Comparison of ENCODE assay signal across 8 cellular contexts in the genomic region with DNA sequence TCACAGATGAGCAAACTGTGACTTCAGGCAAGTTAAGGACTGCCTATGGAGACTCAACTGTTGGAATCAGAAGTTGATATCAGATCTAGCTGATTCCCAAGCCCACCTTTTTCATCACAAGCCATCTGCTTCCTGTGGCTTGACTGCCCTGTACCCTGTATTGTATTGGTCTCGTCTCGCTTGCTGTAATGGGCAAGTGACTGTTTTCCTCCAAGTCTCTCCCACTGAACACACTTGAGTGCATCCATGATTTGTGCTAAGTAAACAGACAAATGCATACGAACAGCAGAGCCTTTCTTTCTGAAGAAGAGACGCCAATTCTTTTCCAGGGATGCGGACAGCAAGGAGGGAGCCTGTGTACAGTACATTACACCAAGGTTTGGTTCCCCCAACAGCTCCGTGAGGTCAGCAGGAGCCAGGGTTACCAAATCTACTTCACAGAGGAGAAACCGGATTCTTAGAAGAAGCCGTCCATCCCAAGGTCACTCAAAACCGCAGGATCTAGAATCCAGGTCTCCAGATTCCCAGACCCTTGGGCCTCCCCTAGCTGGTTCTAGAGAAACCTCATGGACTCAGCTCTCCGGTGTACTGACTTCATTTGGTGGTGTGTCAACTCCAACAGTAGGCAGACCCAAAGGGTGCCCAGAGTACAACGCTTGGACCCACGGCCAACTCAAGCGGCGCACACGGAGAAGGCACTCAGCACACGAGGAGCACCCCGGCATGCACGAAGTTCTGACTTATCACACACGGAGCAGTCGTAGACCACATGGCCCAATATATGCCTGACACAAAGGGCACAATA. TPM values are rescaled to one million over a fixed set of nuclear protein-coding genes. Genes with fewer than 3 reads are reported as not detected.
DNase-seq lines count a peak whose midpoint lies in the region; ATAC-seq, FAIRE-seq and TF ChIP-seq lines count a peak whose summit lies in the region.

No MANE protein-coding gene starts in this region.

- H3K4me3 ChIP-seq in CD4-positive, CD25-positive, alpha-beta regulatory T cell (ENCODE audit: low read depth, low read length) = peak overlapping the region; percentile 93
- H3K4me3 ChIP-seq in iPS-20b (ENCODE audit: low read length) (peak overlapping the region; percentile 98), spleen (peak overlapping the region; percentile 69 to 97 (median 88))

- peak overlapping the region; percentile 88 to 96 (median 94) for H3K27ac Mint-ChIP-seq in CD4-positive, CD25-positive, alpha-beta regulatory T cell

- no peaks in the 10 kb centered on the region for H3K9me3 ChIP-seq in CD4-positive, CD25-positive, alpha-beta regulatory T cell (ENCODE audit: control insufficient read depth in 2 of 2, low read length in 2 of 2)
- no peaks in the 10 kb centered on the region for H3K9me3 ChIP-seq in iPS-20b (ENCODE audit: insufficient read depth, low read depth, low read length)
- H3K9me3 ChIP-seq in spleen = no peaks in the 10 kb centered on the region

- H3K27ac ChIP-seq in CD4-positive, CD25-positive, alpha-beta regulatory T cell (ENCODE audit: insufficient read depth, low read length, poor library complexity, severe bottlenecking) = peak overlapping the region; percentile 88
- no peak overlapping the region for H3K27ac ChIP-seq in iPS-20b (ENCODE audit: low read length)
- H3K27ac ChIP-seq in spleen = peak overlapping the region; percentile 75 to 99 (median 96)

- H3K9me3 Mint-ChIP-seq in CD4-positive, CD25-positive, alpha-beta regulatory T cell = no peaks in the 10 kb centered on the region

- peaks cover 50% of the 10 kb centered on the region for H3K36me3 ChIP-seq in CD4-positive, CD25-positive, alpha-beta regulatory T cell (ENCODE audit: control insufficient read depth, insufficient read depth, low read length)
- H3K36me3 ChIP-seq in iPS-20b (ENCODE audit: insufficient read depth, low read depth, low read length) (peaks cover 61% of the 10 kb centered on the region), spleen (peaks cover 6 to 68% (median 48%) of the 10 kb centered on the region in 6 donors)

- no peaks in the 10 kb centered on the region for H3K27me3 ChIP-seq in CD4-positive, CD25-positive, alpha-beta regulatory T cell (ENCODE audit: control insufficient read depth, insufficient read depth, low read length)
- H3K27me3 ChIP-seq in iPS-20b (ENCODE audit: insufficient read depth, low read length) (no peaks in the 10 kb centered on the region), spleen (replicated peaks in 1 of 7) (no peaks in the 10 kb centered on the region)

- ATAC-seq in CD4-positive, CD25-positive, alpha-beta regulatory T cell (ENCODE audit: low read depth in 2 of 2) = no peak
- ATAC-seq in GM19438 (IDR thresholded peaks at IDR 0.05; ENCODE audit: low read depth, unreplicated experiment) = peak; percentile 18

- TF ChIP-seq CTCF in spleen (IDR thresholded peaks at IDR 0.05 in 8 of 11, conservative IDR thresholded peaks at IDR 0.05 in 3 of 11) (no peak), D721Med (IDR thresholded peaks at IDR 0.05; ENCODE audit: insufficient read depth, missing control alignments) (no peak)

- peak in 1 of 3 donors; percentile 17 for DNase-seq in CD4-positive, CD25-positive, alpha-beta regulatory T cell
- peak; percentile 23 to 51 for DNase-seq in NCI-H526 (lab: John Stamatoyannopoulos, UW)
- peak; percentile 50 for DNase-seq in astrocyte of the hippocampus (ENCODE audit: low read depth, low spot score)
- DNase-seq in spleen = peak; percentile 78
- no peak for DNase-seq in D721Med (ENCODE audit: insufficient read length, low spot score)
- DNase-seq in middle frontal gyrus (ENCODE audit: extremely low spot score, low spot score) = no peak

- peaks cover 37% of the 10 kb centered on the region for H3K4me1 ChIP-seq in CD4-positive, CD25-positive, alpha-beta regulatory T cell (ENCODE audit: control insufficient read depth, insufficient read depth, low read length, poor library complexity, severe bottlenecking)
- H3K4me1 ChIP-seq in iPS-20b (ENCODE audit: insufficient read depth, low read length) = peaks cover 4% of the 10 kb centered on the region
- peaks cover 16 to 59% (median 44%) of the 10 kb centered on the region in 6 donors for H3K4me1 ChIP-seq in spleen

- H3K4me3 Mint-ChIP-seq in CD4-positive, CD25-positive, alpha-beta regulatory T cell = peak overlapping the region; percentile 93 to 99 (median 96)

- H3K27me3 Mint-ChIP-seq in CD4-positive, CD25-positive, alpha-beta regulatory T cell = no peaks in the 10 kb centered on the region

- intact Hi-C loops in spleen (cut with DNase I; ENCODE audit: low total_unique reads) = no loop called here

- 5 to 8% (median 8%) methylated on average over 18 to 20 of the region's 20 CpGs for WGBS in spleen, 5 donors

- no peak for TF ChIP-seq POLR2A in spleen (IDR thresholded peaks at IDR 0.05)

- peak overlapping the region; percentile 93 for H3K9ac ChIP-seq in iPS-20b (ENCODE audit: low read depth, low read length)

- peaks cover 26% of the 10 kb centered on the region for H3K36me3 Mint-ChIP-seq in CD4-positive, CD25-positive, alpha-beta regulatory T cell

- peaks cover 20 to 78% (median 47%) of the 10 kb centered on the region in 4 donors for H3K4me1 Mint-ChIP-seq in CD4-positive, CD25-positive, alpha-beta regulatory T cell

- no peak for FAIRE-seq in D721Med (lab: Jason Lieb, UNC)

RNA-seq across cellular contexts. Expression of gene BAG1, which starts 1.2 kb away (rescaled TPM):
- 80.2 TPM for total RNA-seq in CD4-positive, CD25-positive, alpha-beta regulatory T cell
- 100 to 1,000 TPM in 1 of 4 donors, 10 to 100 TPM in 3; 81.8 to 100 (median 94.4) TPM for polyA plus RNA-seq in CD4-positive, CD25-positive, alpha-beta regulatory T cell
- total RNA-seq in spleen = 10 to 100 TPM; 49.9 to 91.8 (median 71.0) TPM
- polyA plus RNA-seq in spleen = 100 to 1,000 TPM in 1 of 3 donors, 10 to 100 TPM in 2; 57.3 to 102 (median 70.7) TPM

RNA-seq across cellular contexts. Expression of gene CHMP5, which starts 1.5 kb away (rescaled TPM):
- total RNA-seq in CD4-positive, CD25-positive, alpha-beta regulatory T cell = 25.5 TPM
- polyA plus RNA-seq in CD4-positive, CD25-positive, alpha-beta regulatory T cell = 10 to 100 TPM; 48.6 to 58.3 (median 56.7) TPM
- total RNA-seq in spleen = 10 to 100 TPM; 43.6 to 56.7 (median 52.4) TPM
- 10 to 100 TPM; 53.6 to 75.9 (median 59.0) TPM for polyA plus RNA-seq in spleen

RNA-seq across cellular contexts. Expression of gene SPINK4, which starts 23.4 kb away (rescaled TPM):
- not detected for total RNA-seq in CD4-positive, CD25-positive, alpha-beta regulatory T cell
- not detected for polyA plus RNA-seq in CD4-positive, CD25-positive, alpha-beta regulatory T cell
- total RNA-seq in spleen = not detected
- polyA plus RNA-seq in spleen = under 1 TPM in 1 of 3 donors, not detected in 2; 0.67 TPM

RNA-seq across cellular contexts. Expression of gene NFX1, which starts 27.0 kb away (rescaled TPM):
- total RNA-seq in CD4-positive, CD25-positive, alpha-beta regulatory T cell = 36.8 TPM
- polyA plus RNA-seq in CD4-positive, CD25-positive, alpha-beta regulatory T cell = 10 to 100 TPM; 19.8 to 31.6 (median 26.7) TPM
- 10 to 100 TPM; 39.3 to 57.5 (median 46.2) TPM for total RNA-seq in spleen
- polyA plus RNA-seq in spleen = 10 to 100 TPM; 10.5 to 14.5 (median 14.5) TPM

Comparison
In these comparisons a context has a peak if more than half of its experiments do, and no peak if none do; other contexts are left out.
1. DNase-seq: peak in NCI-H526 (2 of 2), astrocyte of the hippocampus (single experiment) and spleen (single experiment); none in D721Med (single experiment) and middle frontal gyrus (single experiment).
2. Peak in every context shown above with its lines, with median percentiles within 50 percentile points of each other: H3K4me3 ChIP-seq.